Comparison of ENCODE assay signal across 11 cellular contexts in the genomic region with DNA sequence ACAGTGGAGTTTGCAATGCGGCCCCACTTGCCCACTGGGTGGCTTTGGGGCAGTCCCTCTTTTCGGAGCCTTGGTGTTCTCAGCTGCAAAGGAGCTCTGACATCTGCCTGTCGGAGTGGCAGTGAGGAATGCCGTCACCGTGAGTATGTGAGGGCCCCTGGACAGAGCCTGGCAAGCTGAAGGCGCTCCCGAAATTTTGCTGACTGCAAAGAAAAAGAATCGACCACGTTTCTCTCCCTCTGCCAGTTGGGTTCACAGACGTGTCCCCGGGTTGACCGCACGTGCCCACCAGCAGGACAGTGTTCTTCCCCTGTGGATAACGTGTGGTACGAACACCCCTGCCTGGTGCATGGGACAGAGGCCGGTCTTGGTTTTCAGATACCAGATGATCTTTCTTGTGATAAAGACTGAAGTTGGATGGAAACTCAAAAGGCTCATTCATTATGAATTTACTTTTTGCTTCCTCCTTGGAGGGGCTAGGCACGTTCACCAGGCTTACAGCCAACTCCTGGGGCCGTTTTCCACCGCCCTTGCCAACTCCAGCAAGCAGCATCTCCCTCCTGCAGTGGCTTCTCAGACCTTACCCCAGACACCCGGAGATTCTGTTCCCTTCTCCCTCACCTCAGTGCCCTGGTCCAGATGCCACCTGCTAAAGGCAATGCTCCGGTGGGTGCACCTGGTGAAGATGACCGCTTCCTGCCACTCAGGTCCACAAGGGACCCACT. TPM values are rescaled to one million over a fixed set of nuclear protein-coding genes. Genes with fewer than 3 reads are reported as not detected.
DNase-seq lines count a peak whose midpoint lies in the region; TF ChIP-seq lines count a peak whose summit lies in the region.
"Had no signal": no experiment of that assay in that cellular context is flagged by ENCODE, and none has a peak within 500 bp of the region (broad histone marks: within the 10 kb centered on the region; RNA-seq: fewer than 3 reads in every experiment).

No MANE protein-coding gene starts in this region.

- peak overlapping the region; percentile 88 for H4K8ac ChIP-seq in mesenchymal stem cell (ENCODE audit: low read length)

- H3K4me1 ChIP-seq in mammary epithelial cell (ENCODE audit: insufficient read depth, low read length) (peaks cover 44% of the 10 kb centered on the region), mesenchymal stem cell (ENCODE audit: control insufficient read depth, insufficient read depth, low read depth, low read length) (peaks cover 28% of the 10 kb centered on the region)

- H3K18ac ChIP-seq in mesenchymal stem cell (ENCODE audit: low read depth in 1 of 2, low read length in 2 of 2) = peak overlapping the region; percentile 7 to 82

- intact Hi-C loops in MCF 10A (cut with micrococcal nuclease) = no loop called here
- intact Hi-C loops in mammary epithelial cell (cut with micrococcal nuclease) = no loop called here

- peak overlapping the region; percentile 95 to 98 for H2BK12ac ChIP-seq in mesenchymal stem cell (ENCODE audit: low read length in 2 of 2)

- peak overlapping the region; percentile 93 for H3K27ac Mint-ChIP-seq in MCF 10A (ENCODE audit: low read depth, unreplicated experiment)
- peak overlapping the region; percentile 18 for H3K27ac Mint-ChIP-seq in type B pancreatic cell

- H2AFZ ChIP-seq in mammary epithelial cell (ENCODE audit: low read depth, low read length) (no peak overlapping the region), mesenchymal stem cell (ENCODE audit: low read depth, low read length) (no peak overlapping the region)

- no peak overlapping the region for H3K14ac ChIP-seq in mesenchymal stem cell (ENCODE audit: low read length in 2 of 2)

- POLR2A ChIA-PET in MCF 10A (lab: Yijun Ruan, JAX) = interaction anchor here (0.6 to 1.9 kb wide), 4 partner anchors 8 to 85 kb away, joined by 3 to 8 read pairs (median 5); no protein-coding TSS in a partner anchor

- H4K91ac ChIP-seq in mesenchymal stem cell (ENCODE audit: low read length) = peak overlapping the region; percentile 84

- H3K36me3 Mint-ChIP-seq in MCF 10A (ENCODE audit: insufficient read depth, unreplicated experiment) (peaks cover 23% of the 10 kb centered on the region), type B pancreatic cell (peaks cover 3% of the 10 kb centered on the region)

- H3K36me3 ChIP-seq in mammary epithelial cell (ENCODE audit: insufficient read depth, low read length) (no peaks in the 10 kb centered on the region), mesenchymal stem cell (ENCODE audit: control insufficient read depth in 1 of 2, insufficient read depth in 2 of 2, low read depth in 1 of 2, low read length in 2 of 2) (peaks cover 55 to 59% of the 10 kb centered on the region in 2 experiments)

- H3K9me3 Mint-ChIP-seq in MCF 10A (ENCODE audit: unreplicated experiment) (no peaks in the 10 kb centered on the region), type B pancreatic cell (no peaks in the 10 kb centered on the region)

- WGBS in mammary epithelial cell (ENCODE audit: low coverage, missing lambda C conversion rate) = 62% methylated on average over 16 of the region's 22 CpGs
- WGBS in mesenchymal stem cell = 95% methylated on average over 21 of the region's 22 CpGs

- no peak overlapping the region for H2BK5ac ChIP-seq in mesenchymal stem cell (ENCODE audit: low read depth, low read length, poor library complexity, severe bottlenecking)

- H3K4me1 Mint-ChIP-seq in MCF 10A (ENCODE audit: insufficient read depth, unreplicated experiment) (peaks cover 24% of the 10 kb centered on the region), type B pancreatic cell (ENCODE audit: unreplicated experiment) (peaks cover 26% of the 10 kb centered on the region)

- no peak overlapping the region for H3K9ac ChIP-seq in mammary epithelial cell (ENCODE audit: insufficient read depth, low read length)
- H3K9ac ChIP-seq in mesenchymal stem cell (ENCODE audit: low read length) = peak overlapping the region; percentile 97

- no peaks in the 10 kb centered on the region for H4K20me1 ChIP-seq in mammary epithelial cell (ENCODE audit: insufficient read depth, low read length)

- CTCF ChIA-PET in MCF 10A (lab: Yijun Ruan, JAX) = interaction anchor here (1.0 to 4.1 kb wide), 4 partner anchors 9 to 108 kb away, joined by 4 to 16 read pairs (median 7); no protein-coding TSS in a partner anchor
- CTCF ChIA-PET in mammary epithelial cell (lab: Charles Lee; ENCODE audit: low non-redundant PET) = interaction anchor here (0.8 to 1.5 kb wide), 2 partner anchors 10 to 30 kb away, joined by 3 to 10 read pairs; no protein-coding TSS in a partner anchor

- H3K79me2 ChIP-seq in mammary epithelial cell (ENCODE audit: insufficient read depth, low read length) = no peaks in the 10 kb centered on the region

- peak overlapping the region in 1 of 2 experiments; percentile 84 for H3K4ac ChIP-seq in mesenchymal stem cell (ENCODE audit: low read depth in 1 of 2, low read length in 2 of 2)

- no peak overlapping the region for H3K27ac ChIP-seq in mammary epithelial cell (ENCODE audit: insufficient read depth, low read depth, low read length)
- peak overlapping the region; percentile 88 for H3K27ac ChIP-seq in angular gyrus (ENCODE audit: low read depth, low read length)
- no peak overlapping the region for H3K27ac ChIP-seq in mesenchymal stem cell (ENCODE audit: low read length, poor library complexity, severe bottlenecking)

- DNase-seq in MCF 10A (ENCODE audit: unreplicated experiment) (no peak), mammary epithelial cell (no peak), mesenchymal stem cell (no peak), type B pancreatic cell (ENCODE audit: extremely low spot score, unreplicated experiment) (no peak), HT-29 (ENCODE audit: low spot score) (no peak), NCI-H1092 (lab: John Stamatoyannopoulos, UW) (no peak)
- no peak for DNase-seq in effector CD4-positive, alpha-beta T cell
- DNase-seq: activated CD4-positive, alpha-beta T cell treated with anti-CD3 and anti-CD28 coated beads, Interleukin-2, amount 50 U/mL, for 1 hour; effector memory CD4-positive, alpha-beta T cell; stimulated activated CD8-positive, alpha-beta memory T cell treated with anti-CD3 and anti-CD28 coated beads, Interleukin-4, amount 100 ng/mL, for 48 hours had no signal

- no peak overlapping the region for H3K4me3 ChIP-seq in mammary epithelial cell (replicated peaks in 1 of 3; ENCODE audit: insufficient read depth in 1 of 3, low read depth in 2 of 3, low read length in 3 of 3)
- H3K4me3 ChIP-seq in mesenchymal stem cell (ENCODE audit: insufficient read depth in 1 of 2, low read depth in 1 of 2, low read length in 2 of 2) = no peak overlapping the region

- H3K79me1 ChIP-seq in mesenchymal stem cell (replicated peaks; ENCODE audit: low read length, poor library complexity, severe bottlenecking) = peaks cover 15% of the 10 kb centered on the region

- H3K27me3 Mint-ChIP-seq in MCF 10A (ENCODE audit: insufficient read depth, unreplicated experiment) (no peaks in the 10 kb centered on the region), type B pancreatic cell (no peaks in the 10 kb centered on the region)

- no peak overlapping the region for H3K23ac ChIP-seq in mesenchymal stem cell (ENCODE audit: low read length in 2 of 2)

- H3K4me2 ChIP-seq in mammary epithelial cell (ENCODE audit: insufficient read depth, low read depth, low read length) (no peak overlapping the region), mesenchymal stem cell (ENCODE audit: low read length, poor library complexity, severe bottlenecking) (no peak overlapping the region)

- no peak overlapping the region for H2AK5ac ChIP-seq in mesenchymal stem cell (ENCODE audit: low read length, severe bottlenecking)

- H2BK120ac ChIP-seq in mesenchymal stem cell (ENCODE audit: low read depth, low read length) = peak overlapping the region; percentile 91

- no peak overlapping the region for H2BK15ac ChIP-seq in mesenchymal stem cell (ENCODE audit: low read depth, poor library complexity, severe bottlenecking)

- H3K27me3 ChIP-seq in mammary epithelial cell (ENCODE audit: insufficient read depth, low read length) (no peaks in the 10 kb centered on the region), mesenchymal stem cell (ENCODE audit: control insufficient read depth in 1 of 2, insufficient read depth in 1 of 2, low read length in 2 of 2) (no peaks in the 10 kb centered on the region)

- dilution Hi-C loops in mammary epithelial cell (cut with HindIII; ENCODE audit: low sequenced_read_pairs) = no loop called here

- BruUV-seq in MCF 10A (replicated peaks; lab: Mats Ljungman, UMichigan) = no TSS peak
- no TSS peak for BruUV-seq in mammary epithelial cell (replicated peaks; lab: Mats Ljungman, UMichigan)

- H3K4me3 Mint-ChIP-seq in MCF 10A (ENCODE audit: unreplicated experiment) = no peak overlapping the region
- H3K4me3 Mint-ChIP-seq in type B pancreatic cell = no peak overlapping the region

- in situ Hi-C loops in mammary epithelial cell (cut with MboI; ENCODE audit: low sequenced_read_pairs in 2 of 2) = no loop called here

- H3K9me3 ChIP-seq in mammary epithelial cell (replicated peaks; ENCODE audit: insufficient read depth, low read length) (no peaks in the 10 kb centered on the region), mesenchymal stem cell (ENCODE audit: control insufficient read depth, low read length) (no peaks in the 10 kb centered on the region)

- TF ChIP-seq CTCF in MCF 10A (IDR thresholded peaks at IDR 0.05; ENCODE audit: unreplicated experiment) (no peak), mammary epithelial cell (conservative IDR thresholded peaks at IDR 0.05 in 1 of 2, IDR thresholded peaks at IDR 0.05 in 1 of 2; ENCODE audit: extremely low read depth in 1 of 2, insufficient read depth in 1 of 2, low read depth in 1 of 2, low read length in 2 of 2) (no peak), type B pancreatic cell (conservative IDR thresholded peaks at IDR 0.05) (no peak)

RNA-seq across cellular contexts. Expression of a gene that starts 29.7 kb away (rescaled TPM):
- 40.0 and 46.8 TPM in 2 replicates for total RNA-seq in MCF 10A (2022)
- total RNA-seq in mammary epithelial cell = 100 to 1,000 TPM in 1 of 2 donors, 10 to 100 TPM in 1; 86.3 to 153 TPM
- 65.7 TPM for polyA plus RNA-seq in mammary epithelial cell
- polyA minus RNA-seq in mammary epithelial cell = 75.5 TPM
- 229 TPM for polyA plus RNA-seq in mesenchymal stem cell (2013, experiment 1 of 2)
- 222 TPM for polyA plus RNA-seq in mesenchymal stem cell (2013, experiment 2 of 2)
- 37.2 and 49.8 TPM in 2 replicates for total RNA-seq in type B pancreatic cell (ENCODE audit: low replicate concordance)
- total RNA-seq in HT-29 (2014; rRNA removed; shearing (Covaris generic)) = 71.6 and 77.6 TPM in 2 replicates
